1 cellular context compared by ENCODE assay signal in genomic region chr14:23588884-23589598, GRCh38.
TF ChIP-seq lines count a peak whose summit lies in the region.

No MANE protein-coding gene starts in this region.

TF ChIP-seq in HepG2, 621 proteins besides CTCF, POLR2A, EP300 and RAD21 (continued from another document and continues in another):
- TF ChIP-seq ADNP (CRISPR knock-in tag; IDR thresholded peaks at IDR 0.05) = no peak
- no peak for TF ChIP-seq TERF1 (CRISPR knock-in tag; IDR thresholded peaks at IDR 0.05)
- TF ChIP-seq ZNF607 (CRISPR knock-in tag; IDR thresholded peaks at IDR 0.05; ENCODE audit: borderline replicate concordance) = peak; percentile 86; the same call in 1 of the 2 replicates
- peak; percentile 99 for TF ChIP-seq XRCC5 (optimal IDR thresholded peaks at IDR 0.05; ENCODE audit: low read length)
- no peak; the same call in 1 of the 2 replicates for TF ChIP-seq NKX3-1 (CRISPR knock-in tag; IDR thresholded peaks at IDR 0.05)
- TF ChIP-seq ZNF710 (CRISPR knock-in tag; IDR thresholded peaks at IDR 0.05; ENCODE audit: borderline replicate concordance) = peak; percentile 97; the same call in 1 of the 2 replicates
- peak; percentile 88 for TF ChIP-seq TBX2 (CRISPR knock-in tag; IDR thresholded peaks at IDR 0.05; ENCODE audit: borderline replicate concordance)
- TF ChIP-seq HOXD1 (CRISPR knock-in tag; IDR thresholded peaks at IDR 0.05) = peak; percentile 60; the same call in 1 of the 2 replicates
- TF ChIP-seq ZNF879 (CRISPR knock-in tag; IDR thresholded peaks at IDR 0.05) = no peak
- TF ChIP-seq ZNF251 (CRISPR knock-in tag; IDR thresholded peaks at IDR 0.05) = peak; percentile 96; the same call in 1 of the 2 replicates
- peak; percentile 100 for TF ChIP-seq SMC3 (IDR thresholded peaks at IDR 0.05; ENCODE audit: low read length)
- TF ChIP-seq ATM (IDR thresholded peaks at IDR 0.05; ENCODE audit: borderline replicate concordance) = no peak
- no peak for TF ChIP-seq TBX3 (IDR thresholded peaks at IDR 0.05; ENCODE audit: borderline replicate concordance)
- TF ChIP-seq NFIC (IDR thresholded peaks at IDR 0.05; ENCODE audit: low read length) = peak; percentile 95
- TF ChIP-seq ZNF256 (CRISPR knock-in tag; conservative IDR thresholded peaks at IDR 0.05) = peak; percentile 95
- TF ChIP-seq NFRKB (IDR thresholded peaks at IDR 0.05) = no peak
- no peak for TF ChIP-seq ZNF703 (CRISPR knock-in tag; IDR thresholded peaks at IDR 0.05; ENCODE audit: borderline replicate concordance)
- peak; percentile 67; the same call in 1 of the 2 replicates for TF ChIP-seq ARNTL (CRISPR knock-in tag; IDR thresholded peaks at IDR 0.05)
- no peak for TF ChIP-seq CERS6 (CRISPR knock-in tag; IDR thresholded peaks at IDR 0.05)
- peak; percentile 62; the same call in 1 of the 2 replicates for TF ChIP-seq CREB3 (CRISPR knock-in tag; IDR thresholded peaks at IDR 0.05)
- TF ChIP-seq RORA (CRISPR knock-in tag; IDR thresholded peaks at IDR 0.05) = no peak
- TF ChIP-seq MIXL1 (CRISPR knock-in tag; IDR thresholded peaks at IDR 0.05) = peak; percentile 99
- no peak for TF ChIP-seq NCOA5 (CRISPR knock-in tag; IDR thresholded peaks at IDR 0.05)
- TF ChIP-seq NPAS2 (CRISPR knock-in tag; IDR thresholded peaks at IDR 0.05; ENCODE audit: borderline replicate concordance) = no peak
- TF ChIP-seq MAX (IDR thresholded peaks at IDR 0.05) = peak; percentile 96
- peak; percentile 97; the same call in 1 of the 2 replicates for TF ChIP-seq TRAFD1 (CRISPR knock-in tag; IDR thresholded peaks at IDR 0.05; ENCODE audit: borderline replicate concordance)
- peak; percentile 73 for TF ChIP-seq BHLHE40 (IDR thresholded peaks at IDR 0.05; ENCODE audit: low read length)
- TF ChIP-seq REL (CRISPR knock-in tag; conservative IDR thresholded peaks at IDR 0.05) = no peak
- TF ChIP-seq AKNA (CRISPR knock-in tag; IDR thresholded peaks at IDR 0.05; ENCODE audit: borderline replicate concordance) = no peak
- TF ChIP-seq ZC3H4 (CRISPR knock-in tag; IDR thresholded peaks at IDR 0.05; ENCODE audit: borderline replicate concordance) = no peak
- TF ChIP-seq HINFP (CRISPR knock-in tag; IDR thresholded peaks at IDR 0.05; ENCODE audit: low read depth) = peak; percentile 92
- no peak; the same call in 1 of the 2 replicates for TF ChIP-seq DZIP1 (CRISPR knock-in tag; IDR thresholded peaks at IDR 0.05)
- TF ChIP-seq ZNF446 (CRISPR knock-in tag; IDR thresholded peaks at IDR 0.05) = no peak
- no peak for TF ChIP-seq ZNF841 (CRISPR knock-in tag; IDR thresholded peaks at IDR 0.05; ENCODE audit: borderline replicate concordance)
- peak; percentile 88 for TF ChIP-seq ZBTB43 (CRISPR knock-in tag; conservative IDR thresholded peaks at IDR 0.05)
- no peak; the same call in 1 of the 2 replicates for TF ChIP-seq ZNF275 (CRISPR knock-in tag; IDR thresholded peaks at IDR 0.05; ENCODE audit: borderline replicate concordance)
- peak; percentile 99 for TF ChIP-seq ZMYM4 (CRISPR knock-in tag; IDR thresholded peaks at IDR 0.05)
- peak; percentile 86 for TF ChIP-seq BCL3 (CRISPR knock-in tag; IDR thresholded peaks at IDR 0.05)
